ENCODE assay signal across 8 cellular contexts in genomic region chr7:75156335-75156912, GRCh38.
DNase-seq lines count a peak whose midpoint lies in the region; ATAC-seq and TF ChIP-seq lines count a peak whose summit lies in the region.
"Not testable (repeated sequence)": the region's sequence is repeated elsewhere in the genome, so short reads cannot be mapped to it uniquely, and the experiment has no call there.

No MANE protein-coding gene starts in this region.

- H3K36me3 Mint-ChIP-seq in HFFc6 (ENCODE audit: low read depth); neural progenitor cell: not testable (repeated sequence)

- not testable (repeated sequence) for H3K9me3 ChIP-seq in BLaER1 treated with 17β-estradiol and CSF1 and Interleukin-3, amounts not matched to agents 10 nM and 100 nM (replicated peaks in 1 of 11); PC-3 (ENCODE audit: low read length); left ventricle myocardium inferior (replicated peaks); neural progenitor cell (ENCODE audit: low read depth)

- H3K9me2 ChIP-seq in PC-3 (replicated peaks; ENCODE audit: low read length) = not testable (repeated sequence)

- not testable (repeated sequence) for H3K27me3 ChIP-seq in BLaER1 treated with 17β-estradiol and CSF1 and Interleukin-3, amounts not matched to agents 10 nM and 100 nM; PC-3 (ENCODE audit: low read length); left ventricle myocardium inferior (ENCODE audit: low read depth)
- H3K27me3 ChIP-seq in neural progenitor cell = peaks cover 13% of the 10 kb centered on the region

- not testable (repeated sequence) for H3K36me3 ChIP-seq in BLaER1 treated with 17β-estradiol and CSF1 and Interleukin-3, amounts not matched to agents 10 nM and 100 nM; PC-3 (ENCODE audit: low read depth, low read length); left ventricle myocardium inferior; neural progenitor cell

- peak overlapping the region in 1 of 10 experiments; percentile 36; a peak in 3 of 20 replicates for H3K4me3 ChIP-seq in BLaER1 treated with 17β-estradiol and CSF1 and Interleukin-3, amounts not matched to agents 10 nM and 100 nM
- peak overlapping the region; percentile 55 for H3K4me3 ChIP-seq in PC-3 (ENCODE audit: low read length)
- H3K4me3 ChIP-seq in cardiac fibroblast (replicated peaks in 1 of 2; ENCODE audit: low read depth in 2 of 2, low read length in 2 of 2) = peak overlapping the region; percentile 30 to 46
- peak overlapping the region; percentile 66 for H3K4me3 ChIP-seq in left ventricle myocardium inferior
- peak overlapping the region; percentile 33 for H3K4me3 ChIP-seq in neural progenitor cell

- not testable (repeated sequence) for H3K79me2 ChIP-seq in PC-3 (ENCODE audit: low read length); neural progenitor cell (ENCODE audit: low read depth)

- not testable (repeated sequence) for H3K9me3 Mint-ChIP-seq in HFFc6, neural progenitor cell

- H4K20me1 ChIP-seq in BLaER1 treated with 17β-estradiol and CSF1 and Interleukin-3, amounts not matched to agents 10 nM and 100 nM; PC-3 (ENCODE audit: low read length); neural progenitor cell (ENCODE audit: low read depth): not testable (repeated sequence)

- not testable (repeated sequence) for H3F3A ChIP-seq in PC-3 (ENCODE audit: low read length, unreplicated experiment); neural progenitor cell (ENCODE audit: low read depth)

- peaks cover 0 to 14% (median 5%) of the 10 kb centered on the region in 10 experiments; a peak in 9 of 20 replicates for H3K4me1 ChIP-seq in BLaER1 treated with 17β-estradiol and CSF1 and Interleukin-3, amounts not matched to agents 10 nM and 100 nM
- not testable (repeated sequence) for H3K4me1 ChIP-seq in PC-3 (ENCODE audit: insufficient read depth, low read length); left ventricle myocardium inferior; neural progenitor cell

- not testable (repeated sequence) for TF ChIP-seq CTCF in HFFc6 (IDR thresholded peaks at IDR 0.05); PC-3 (conservative IDR thresholded peaks at IDR 0.05; ENCODE audit: low read depth, low read length); cardiac fibroblast (IDR thresholded peaks at IDR 0.05; ENCODE audit: low read depth, low read length); left ventricle myocardium inferior (IDR thresholded peaks at IDR 0.05; ENCODE audit: borderline replicate concordance); neural progenitor cell (IDR thresholded peaks at IDR 0.05)

- BruUV-seq in PC-3 (replicated peaks; lab: Mats Ljungman, UMichigan) = TSS peak; percentile 55

- peak overlapping the region in 7 of 11 experiments; percentile 42 to 69 (median 59); a peak in 11 of 22 replicates for H3K9ac ChIP-seq in BLaER1 treated with 17β-estradiol and CSF1 and Interleukin-3, amounts not matched to agents 10 nM and 100 nM
- not testable (repeated sequence) for H3K9ac ChIP-seq in PC-3 (ENCODE audit: low read length); neural progenitor cell

- CTCF ChIA-PET in PC-3 (lab: Charles Lee) = not testable (repeated sequence)

- H2AFZ ChIP-seq in PC-3 (ENCODE audit: low read length); neural progenitor cell (replicated peaks): not testable (repeated sequence)

- not testable (repeated sequence) for H3K4me1 Mint-ChIP-seq in HFFc6 (ENCODE audit: low read depth); neural progenitor cell

- not testable (repeated sequence) for DNase-seq in HFFc6; PC-3; cardiac fibroblast (ENCODE audit: low read depth in 2 of 2); neural progenitor cell (ENCODE audit: low spot score)
- DNase-seq in activated CD8-positive, alpha-beta memory T cell treated with anti-CD3 and anti-CD28 coated beads, Interleukin-2, amount 50 U/mL, for 4 hours = peak; percentile 36
- DNase-seq in left ventricle myocardium inferior = peak; percentile 27
- DNase-seq in stimulated activated CD8-positive, alpha-beta memory T cell treated with anti-CD3 and anti-CD28 coated beads, Interleukin-15, amount 100 ng/mL, for 1 hour (ENCODE audit: low read depth) = peak; percentile 0

- H3K4me3 Mint-ChIP-seq in HFFc6 (peak overlapping the region; percentile 74), neural progenitor cell (peak overlapping the region; percentile 70)

- H3K27ac Mint-ChIP-seq in HFFc6, neural progenitor cell: not testable (repeated sequence)

- intact Hi-C loops in PC-3 (cut with micrococcal nuclease); left ventricle myocardium inferior (cut with micrococcal nuclease): not testable (repeated sequence)

- POLR2A ChIA-PET in PC-3 (lab: Charles Lee; ENCODE audit: unreplicated experiment) = not testable (repeated sequence)

- H3K4me2 ChIP-seq in BLaER1 treated with 17β-estradiol and CSF1 and Interleukin-3, amounts not matched to agents 10 nM and 100 nM = peak overlapping the region in 10 of 11 experiments; percentile 29 to 54 (median 44); a peak in 15 of 22 replicates
- H3K4me2 ChIP-seq in PC-3 (ENCODE audit: low read length) = peak overlapping the region; percentile 56
- peak overlapping the region; percentile 62 for H3K4me2 ChIP-seq in neural progenitor cell

- peak; percentile 63 for ATAC-seq in PC-3

- H3K27ac ChIP-seq in BLaER1 treated with 17β-estradiol and CSF1 and Interleukin-3, amounts not matched to agents 10 nM and 100 nM = peak overlapping the region in 8 of 11 experiments; percentile 52 to 76 (median 68); a peak in 16 of 22 replicates
- not testable (repeated sequence) for H3K27ac ChIP-seq in PC-3 (ENCODE audit: low read length); neural progenitor cell
- peak overlapping the region; percentile 81 for H3K27ac ChIP-seq in left ventricle myocardium inferior (replicated peaks)

- H3K27me3 Mint-ChIP-seq in HFFc6 (ENCODE audit: insufficient read depth); neural progenitor cell (ENCODE audit: insufficient read depth, low read depth): not testable (repeated sequence)
